1 cellular context compared by ENCODE assay signal in genomic region chr10:72068126-72068765, GRCh38.
TF ChIP-seq lines count a peak whose summit lies in the region.

No MANE protein-coding gene starts in this region.

TF ChIP-seq in HepG2, 621 proteins besides CTCF, POLR2A, EP300 and RAD21:
- TF ChIP-seq ZFP41 (CRISPR knock-in tag; IDR thresholded peaks at IDR 0.05; ENCODE audit: borderline replicate concordance) (0 out of 2 replicates have a peak, but pooled peaks have one; percentile 66), TCF12 (IDR thresholded peaks at IDR 0.05) (no peak), TCF12 (CRISPR knock-in tag; IDR thresholded peaks at IDR 0.05) (0 out of 2 replicates have a peak, but pooled peaks have one; percentile 10), ZNF224 (CRISPR knock-in tag; IDR thresholded peaks at IDR 0.05) (no peak), MXD3 (CRISPR knock-in tag; IDR thresholded peaks at IDR 0.05) (no peak), MTA1 (CRISPR knock-in tag; IDR thresholded peaks at IDR 0.05; ENCODE audit: borderline replicate concordance) (0 out of 2 replicates have a peak, but pooled peaks have one; percentile 38), ZNF83 (CRISPR knock-in tag; IDR thresholded peaks at IDR 0.05; ENCODE audit: borderline replicate concordance) (0 out of 2 replicates have a peak, but pooled peaks have one; percentile 52), REST (IDR thresholded peaks at IDR 0.05; ENCODE audit: borderline replicate concordance in 1 of 2, low read depth in 1 of 2, low read length in 2 of 2) (no peak)
TF ChIP-seq in HepG2: peak in this region for 4.
